Comparison of ENCODE assay signal across 1 cellular context in genomic region chr11:46361283-46362145, GRCh38.
TF ChIP-seq lines count a peak whose summit lies in the region.

No MANE protein-coding gene starts in this region.

TF ChIP-seq in H1, 55 proteins besides CTCF, POLR2A, EP300 and RAD21:
- TF ChIP-seq SP2 (IDR thresholded peaks at IDR 0.05; ENCODE audit: low read length) = no peak
